In genomic region chr2:27347641-27348040, GRCh38 we compare ENCODE assay signal across 1 cellular context.
TF ChIP-seq lines count a peak whose summit lies in the region.

No MANE protein-coding gene starts in this region.

TF ChIP-seq in WTC11, 78 proteins besides CTCF, POLR2A, EP300 and RAD21 (continued from another document):
- TF ChIP-seq AFF4 (CRISPR knock-in tag; IDR thresholded peaks at IDR 0.05; ENCODE audit: borderline replicate concordance): no peak
- TF ChIP-seq MXD4 (CRISPR knock-in tag; IDR thresholded peaks at IDR 0.05; ENCODE audit: borderline replicate concordance): no peak
- TF ChIP-seq ZNF423 (CRISPR knock-in tag; IDR thresholded peaks at IDR 0.05): no peak
- TF ChIP-seq ARID4B (CRISPR knock-in tag; IDR thresholded peaks at IDR 0.05; ENCODE audit: borderline replicate concordance): no peak
- TF ChIP-seq E2F1 (CRISPR knock-in tag; IDR thresholded peaks at IDR 0.05): no peak
- TF ChIP-seq NFYB (CRISPR knock-in tag; conservative IDR thresholded peaks at IDR 0.05; ENCODE audit: low read depth): no peak
- TF ChIP-seq ETV6 (CRISPR knock-in tag; IDR thresholded peaks at IDR 0.05): no peak
- TF ChIP-seq ATF1 (CRISPR knock-in tag; IDR thresholded peaks at IDR 0.05): no peak
- TF ChIP-seq NR1H2 (CRISPR knock-in tag; IDR thresholded peaks at IDR 0.05): no peak
- TF ChIP-seq RELA (CRISPR knock-in tag; IDR thresholded peaks at IDR 0.05; ENCODE audit: borderline replicate concordance): no peak
- no peak for TF ChIP-seq NR2C2 (CRISPR knock-in tag; IDR thresholded peaks at IDR 0.05)
- no peak for TF ChIP-seq PRDM15 (CRISPR knock-in tag; IDR thresholded peaks at IDR 0.05)
- TF ChIP-seq GRHL2 (CRISPR knock-in tag; IDR thresholded peaks at IDR 0.05; ENCODE audit: insufficient replicate concordance, severe bottlenecking): no peak
- TF ChIP-seq USF2 (CRISPR knock-in tag; IDR thresholded peaks at IDR 0.05): no peak
- no peak for TF ChIP-seq ZNF138 (CRISPR knock-in tag; conservative IDR thresholded peaks at IDR 0.05)
